ENCODE assay signal across 22 cellular contexts in the genomic region with DNA sequence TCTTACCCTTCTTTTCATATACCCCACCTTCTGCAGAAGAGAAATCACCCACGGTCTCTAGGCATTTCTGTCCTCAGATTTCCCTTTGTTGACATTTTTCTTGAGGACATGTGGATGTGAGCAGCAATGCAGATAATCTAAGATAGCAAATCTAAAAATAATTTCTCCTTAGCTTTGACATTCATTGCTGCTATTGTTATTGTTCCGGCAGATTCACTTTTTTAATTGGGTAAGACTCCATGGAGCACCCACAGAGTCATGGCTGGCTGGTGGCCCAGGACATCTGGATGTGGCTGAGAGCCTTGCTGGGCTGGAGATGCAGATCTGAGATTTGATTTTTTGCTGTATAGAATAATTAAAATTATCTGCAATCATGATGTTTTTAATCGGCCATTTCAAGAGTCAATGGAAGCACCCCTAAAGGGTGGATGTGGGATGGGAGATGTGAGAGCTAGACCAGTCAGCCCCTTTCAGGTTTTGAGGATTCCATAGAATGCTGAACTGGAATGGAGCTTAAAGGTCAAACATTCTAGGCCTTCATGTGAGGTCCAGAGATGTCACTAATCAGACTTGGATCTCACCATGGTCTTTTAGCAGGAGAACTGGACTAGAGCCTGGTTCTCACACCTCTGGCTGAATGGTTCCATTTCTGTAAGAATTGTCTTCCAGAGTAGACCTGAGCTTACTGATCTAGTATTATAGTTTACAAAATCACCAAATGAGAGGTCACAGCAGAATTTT. TPM values are rescaled to one million over a fixed set of nuclear protein-coding genes. Genes with fewer than 3 reads are reported as not detected.
"Had no signal": no experiment of that assay in that cellular context is flagged by ENCODE, and none has a peak within 500 bp of the region (broad histone marks: within the 10 kb centered on the region; RNA-seq: fewer than 3 reads in every experiment).

No MANE protein-coding gene starts in this region.

- H3K9me3 ChIP-seq: body of pancreas had no signal

- H3K4me1 Mint-ChIP-seq: activated B cell treated with CpG ODN at 0.5 μM for 24 hours; activated CD4-positive, alpha-beta T cell treated with anti-CD3 and anti-CD28 coated beads, Interleukin-2, amount 10 ng/mL, durations not matched to agents 7 days and 5 days; stimulated activated memory B cell treated with anti-CD40 and anti-IgM and Interleukin-4, amounts not matched to agents 10 μg/mL and 1 μg/mL and 100 μg/mL, for 72 hours had no signal

- ATAC-seq: activated naive CD4-positive, alpha-beta T cell treated with anti-CD3 and anti-CD28 coated beads, Interleukin-2, amount 50 U/mL, for 72 hours; activated T-cell treated with anti-CD3 and anti-CD28 coated beads, Interleukin-2, amount 50 U/mL, for 72 hours; body of pancreas; effector memory CD8-positive, alpha-beta T cell; stimulated activated memory B cell treated with anti-CD40 and anti-IgM and Interleukin-4, amounts not matched to agents 10 μg/mL and 1 μg/mL and 100 μg/mL, for 72 hours had no signal

- DNase-seq: activated B cell treated with CpG ODN at 0.5 μM for 24 hours; activated CD4-positive, alpha-beta T cell treated with anti-CD3 and anti-CD28 coated beads, Interleukin-2, amount 10 ng/mL, durations not matched to agents 7 days and 5 days; activated CD8-positive, alpha-beta memory T cell treated with anti-CD3 and anti-CD28 coated beads, Interleukin-2, amount 50 U/mL, for 48 hours; activated gamma-delta T cell; activated T-cell treated with anti-CD3 and anti-CD28 coated beads, Interleukin-2, amount 50 U/mL, for 72 hours; amniotic stem cell; central memory CD4-positive, alpha-beta T cell; cortex of kidney; effector memory CD8-positive, alpha-beta T cell; mesendoderm; nucleus accumbens; stimulated activated CD4-positive, alpha-beta T cell treated with anti-CD3 and anti-CD28 coated beads, Interleukin-2, amount 100 ng/mL, for 48 hours had no signal

- H3K27ac ChIP-seq: body of pancreas had no signal

- H3K27me3 ChIP-seq: body of pancreas had no signal

- H3K27me3 Mint-ChIP-seq: activated CD4-positive, alpha-beta T cell treated with anti-CD3 and anti-CD28 coated beads, Interleukin-2, amount 10 ng/mL, durations not matched to agents 7 days and 5 days had no signal

- H3K36me3 Mint-ChIP-seq: activated naive CD4-positive, alpha-beta T cell treated with anti-CD3 and anti-CD28 coated beads, Interleukin-2, amount 50 U/mL, for 72 hours; stimulated activated memory B cell treated with anti-CD40 and anti-IgM and Interleukin-4, amounts not matched to agents 10 μg/mL and 1 μg/mL and 100 μg/mL, for 72 hours had no signal

- H3K27ac Mint-ChIP-seq: activated B cell treated with CpG ODN at 0.5 μM for 24 hours; activated CD4-positive, alpha-beta T cell treated with anti-CD3 and anti-CD28 coated beads, Interleukin-2, amount 10 ng/mL, durations not matched to agents 7 days and 5 days; activated naive CD4-positive, alpha-beta T cell treated with anti-CD3 and anti-CD28 coated beads, Interleukin-2, amount 50 U/mL, for 72 hours; activated T-cell treated with anti-CD3 and anti-CD28 coated beads, Interleukin-2, amount 50 U/mL, for 72 hours; effector memory CD8-positive, alpha-beta T cell; nephron; stimulated activated memory B cell treated with anti-CD40 and anti-IgM and Interleukin-4, amounts not matched to agents 10 μg/mL and 1 μg/mL and 100 μg/mL, for 72 hours had no signal

- H3K4me3 Mint-ChIP-seq: activated B cell treated with CpG ODN at 0.5 μM for 24 hours; activated CD4-positive, alpha-beta T cell treated with anti-CD3 and anti-CD28 coated beads, Interleukin-2, amount 10 ng/mL, durations not matched to agents 7 days and 5 days; activated T-cell treated with anti-CD3 and anti-CD28 coated beads, Interleukin-2, amount 50 U/mL, for 72 hours; effector memory CD8-positive, alpha-beta T cell; nephron; stimulated activated memory B cell treated with anti-CD40 and anti-IgM and Interleukin-4, amounts not matched to agents 10 μg/mL and 1 μg/mL and 100 μg/mL, for 72 hours had no signal

- H3K9me3 Mint-ChIP-seq: activated B cell treated with CpG ODN at 0.5 μM for 24 hours; activated CD4-positive, alpha-beta T cell treated with anti-CD3 and anti-CD28 coated beads, Interleukin-2, amount 10 ng/mL, durations not matched to agents 7 days and 5 days; activated naive CD4-positive, alpha-beta T cell treated with anti-CD3 and anti-CD28 coated beads, Interleukin-2, amount 50 U/mL, for 72 hours; activated T-cell treated with anti-CD3 and anti-CD28 coated beads, Interleukin-2, amount 50 U/mL, for 72 hours; effector memory CD8-positive, alpha-beta T cell; nephron; stimulated activated memory B cell treated with anti-CD40 and anti-IgM and Interleukin-4, amounts not matched to agents 10 μg/mL and 1 μg/mL and 100 μg/mL, for 72 hours had no signal

- H3K4me3 ChIP-seq: body of pancreas had no signal

RNA-seq across cellular contexts. Expression of a gene that starts 37.5 kb away (rescaled TPM):
- total RNA-seq: activated B cell treated with CpG ODN at 0.5 μM for 24 hours; activated naive CD4-positive, alpha-beta T cell treated with anti-CD3 and anti-CD28 coated beads, Interleukin-2, amount 50 U/mL, for 72 hours; activated T-cell treated with anti-CD3 and anti-CD28 coated beads, Interleukin-2, amount 50 U/mL, for 72 hours; body of pancreas; epithelial cell of proximal tubule; kidney epithelial cell; pulmonary artery endothelial cell; T-helper 2 cell treated with Interferon-gamma antibody and Interleukin-4, amounts not matched to agents 100 ng/mL and 5 ng/mL, for 36 hours; urinary bladder had no signal
- polyA plus RNA-seq: liver, urinary bladder had no signal

RNA-seq across cellular contexts. Expression of a gene that starts 56.4 kb away (rescaled TPM):
- total RNA-seq: activated B cell treated with CpG ODN at 0.5 μM for 24 hours, kidney epithelial cell had no signal
